Comparison of ENCODE assay signal across 21 cellular contexts in genomic region chr10:106913294-106913693, GRCh38.
DNase-seq lines count a peak whose midpoint lies in the region; ATAC-seq and TF ChIP-seq lines count a peak whose summit lies in the region.
"Had no signal": no experiment of that assay in that cellular context is flagged by ENCODE, and none has a peak within 500 bp of the region (broad histone marks: within the 10 kb centered on the region; RNA-seq: fewer than 3 reads in every experiment).

No MANE protein-coding gene starts in this region.

- H2AK5ac ChIP-seq in trophoblast cell (ENCODE audit: low read length), result no peak overlapping the region

- H3K23ac ChIP-seq in trophoblast cell (ENCODE audit: low read length), result peak overlapping the region; percentile 38

- intact Hi-C loops in body of pancreas (cut with DNase I), result no loop called here

- H3K9me3 ChIP-seq in HUES48 (ENCODE audit: control insufficient read depth, insufficient read depth, low read length), result no peaks in the 10 kb centered on the region
- H3K9me3 ChIP-seq in ectodermal cell (ENCODE audit: control insufficient read depth, low read length), result no peaks in the 10 kb centered on the region
- H3K9me3 ChIP-seq in iPS-20b (ENCODE audit: insufficient read depth, low read depth, low read length), result no peaks in the 10 kb centered on the region
- no peaks in the 10 kb centered on the region for H3K9me3 ChIP-seq in trophoblast cell (ENCODE audit: insufficient read depth, low read depth, low read length)
- no peaks in the 10 kb centered on the region for H3K9me3 ChIP-seq in body of pancreas
- H3K9me3 ChIP-seq: BLaER1 treated with 17β-estradiol and CSF1 and Interleukin-3, amounts not matched to agents 10 nM and 100 nM had no signal

- H3K14ac ChIP-seq in trophoblast cell (ENCODE audit: low read length), result no peak overlapping the region

- no peak overlapping the region for H2BK5ac ChIP-seq in trophoblast cell (ENCODE audit: low read depth, low read length, poor library complexity)

- H3K79me1 ChIP-seq in trophoblast cell (ENCODE audit: low read length), result no peaks in the 10 kb centered on the region

- no peak for TF ChIP-seq CTCF in body of pancreas (IDR thresholded peaks at IDR 0.05)

- H3K79me2 ChIP-seq in trophoblast cell (ENCODE audit: control insufficient read depth, insufficient read depth, low read length, poor library complexity), result no peaks in the 10 kb centered on the region

- no peak overlapping the region for H3K9ac ChIP-seq in HUES48 (ENCODE audit: low read depth, low read length)
- H3K9ac ChIP-seq in iPS-20b (ENCODE audit: low read depth, low read length), result no peak overlapping the region
- H3K9ac ChIP-seq in trophoblast cell (ENCODE audit: low read length), result no peak overlapping the region
- H3K9ac ChIP-seq: BLaER1 treated with 17β-estradiol and CSF1 and Interleukin-3, amounts not matched to agents 10 nM and 100 nM; KMS-11 had no signal

- no peak overlapping the region for H4K91ac ChIP-seq in trophoblast cell (ENCODE audit: low read depth, low read length)

- H4K12ac ChIP-seq in trophoblast cell (ENCODE audit: low read depth, low read length), result no peak overlapping the region

- no peak for TF ChIP-seq POLR2A in body of pancreas (IDR thresholded peaks at IDR 0.05)

- H3K27ac ChIP-seq in HUES48 (ENCODE audit: low read depth, low read length) (peak overlapping the region; percentile 39), ectodermal cell (ENCODE audit: insufficient read depth, low read depth, low read length, poor library complexity, severe bottlenecking) (peak overlapping the region; percentile 32), iPS-20b (ENCODE audit: low read length) (no peak overlapping the region), trophoblast cell (ENCODE audit: low read depth, low read length) (no peak overlapping the region), body of pancreas (no peak overlapping the region)
- H3K27ac ChIP-seq: BLaER1 treated with 17β-estradiol and CSF1 and Interleukin-3, amounts not matched to agents 10 nM and 100 nM; KMS-11; RWPE1 had no signal

- ATAC-seq in body of pancreas, result no peak
- ATAC-seq in HG02870 (IDR thresholded peaks at IDR 0.05; ENCODE audit: unreplicated experiment), result no peak
- ATAC-seq in HG02885 (IDR thresholded peaks at IDR 0.05; ENCODE audit: poor library complexity, unreplicated experiment), result no peak
- ATAC-seq: Panc1 had no signal

- DNase-seq in trophoblast cell, result no peak
- DNase-seq in body of pancreas, result no peak
- DNase-seq in activated CD4-positive, alpha-beta T cell treated with anti-CD3 and anti-CD28 coated beads, Interleukin-2, amount 50 U/mL, for 4 hours, result no peak
- DNase-seq: AML-193; CD4-positive, alpha-beta T cell; NCI-H1092; NCI-H1417 treated with DMSO at 0.1 percent for 48 hours; NCI-H1694 treated with DMSO at 0.1 percent for 48 hours; NCI-H2081; NCI-H2227 treated with DMSO at 0.1 percent for 48 hours; NCI-H526 treated with DMSO at 0.1 percent for 48 hours; SHP77 had no signal

- H3K36me3 ChIP-seq in HUES48 (ENCODE audit: control insufficient read depth, insufficient read depth, low read length) (no peaks in the 10 kb centered on the region), ectodermal cell (ENCODE audit: control insufficient read depth, insufficient read depth, low read length) (no peaks in the 10 kb centered on the region), iPS-20b (ENCODE audit: insufficient read depth, low read depth, low read length) (no peaks in the 10 kb centered on the region), trophoblast cell (ENCODE audit: control insufficient read depth in 1 of 2, insufficient read depth in 2 of 2, low read length in 2 of 2) (no peaks in the 10 kb centered on the region), body of pancreas (replicated peaks in 1 of 2; ENCODE audit: insufficient read depth in 1 of 2, low read depth in 2 of 2) (no peaks in the 10 kb centered on the region)
- H3K36me3 ChIP-seq: BLaER1 treated with 17β-estradiol and CSF1 and Interleukin-3, amounts not matched to agents 10 nM and 100 nM had no signal

- no peak overlapping the region for H3K4ac ChIP-seq in trophoblast cell (ENCODE audit: low read depth, low read length)

- 23 to 34% methylated on average over 4 of the region's 4 CpGs for WGBS in ectodermal cell, 2 experiments
- WGBS in trophoblast cell (ENCODE audit: extremely low coverage, insufficient coverage, insufficient read length), result no CpG with 5 or more reads among the region's 4 CpGs
- 67 to 69% methylated on average over 4 of the region's 4 CpGs for WGBS in body of pancreas, 2 donors

- H2BK120ac ChIP-seq in trophoblast cell (ENCODE audit: insufficient read depth, low read length, poor library complexity), result no peak overlapping the region

- no peak overlapping the region for H3K18ac ChIP-seq in trophoblast cell (ENCODE audit: low read length)

- H2BK12ac ChIP-seq in trophoblast cell (ENCODE audit: low read length), result no peak overlapping the region

- no peak overlapping the region for H4K8ac ChIP-seq in trophoblast cell (ENCODE audit: low read depth, low read length)

- no peaks in the 10 kb centered on the region for H3K27me3 ChIP-seq in HUES48 (ENCODE audit: control insufficient read depth, insufficient read depth, low read length)
- no peaks in the 10 kb centered on the region for H3K27me3 ChIP-seq in ectodermal cell (ENCODE audit: control insufficient read depth, insufficient read depth, low read length, poor library complexity, severe bottlenecking)
- no peaks in the 10 kb centered on the region for H3K27me3 ChIP-seq in iPS-20b (ENCODE audit: insufficient read depth, low read length)
- no peaks in the 10 kb centered on the region for H3K27me3 ChIP-seq in trophoblast cell (ENCODE audit: insufficient read depth, low read length)
- no peaks in the 10 kb centered on the region for H3K27me3 ChIP-seq in body of pancreas
- H3K27me3 ChIP-seq: BLaER1 treated with 17β-estradiol and CSF1 and Interleukin-3, amounts not matched to agents 10 nM and 100 nM had no signal

- H2AFZ ChIP-seq in trophoblast cell (ENCODE audit: insufficient read depth, low read length, poor library complexity), result no peak overlapping the region

- no peak overlapping the region for H3K4me2 ChIP-seq in trophoblast cell (ENCODE audit: low read length)
- H3K4me2 ChIP-seq: BLaER1 treated with 17β-estradiol and CSF1 and Interleukin-3, amounts not matched to agents 10 nM and 100 nM; KMS-11 had no signal

- peaks cover 45% of the 10 kb centered on the region for H3K4me1 ChIP-seq in HUES48 (ENCODE audit: control insufficient read depth, insufficient read depth, low read length)
- peaks cover 30% of the 10 kb centered on the region for H3K4me1 ChIP-seq in ectodermal cell (ENCODE audit: control insufficient read depth, insufficient read depth, low read length)
- H3K4me1 ChIP-seq in iPS-20b (ENCODE audit: insufficient read depth, low read length), result peaks cover 38% of the 10 kb centered on the region
- no peaks in the 10 kb centered on the region for H3K4me1 ChIP-seq in trophoblast cell (ENCODE audit: control insufficient read depth in 1 of 2, insufficient read depth in 2 of 2, low read length in 2 of 2)
- H3K4me1 ChIP-seq in body of pancreas, result no peaks in the 10 kb centered on the region

- peak overlapping the region; percentile 15; the same call in 1 of the 2 replicates for H3K4me3 ChIP-seq in HUES48 (ENCODE audit: low read depth, low read length)
- H3K4me3 ChIP-seq in ectodermal cell (ENCODE audit: insufficient read depth, low read depth, low read length), result no peak overlapping the region
- peak overlapping the region; percentile 35; the same call in 1 of the 2 replicates for H3K4me3 ChIP-seq in iPS-20b (ENCODE audit: low read length)
- no peak overlapping the region for H3K4me3 ChIP-seq in trophoblast cell (ENCODE audit: low read depth, low read length)
- H3K4me3 ChIP-seq in body of pancreas, result no peak overlapping the region
- H3K4me3 ChIP-seq: BLaER1 treated with 17β-estradiol and CSF1 and Interleukin-3, amounts not matched to agents 10 nM and 100 nM had no signal

Comparison
In these comparisons a context has a peak if more than half of its experiments do, and no peak if none do; other contexts are left out.
1. H3K27ac ChIP-seq: peak in HUES48 (single experiment) and ectodermal cell (single experiment); none in iPS-20b (single experiment), trophoblast cell (single experiment) and body of pancreas (0 of 4).
2. H3K4me3 ChIP-seq: peak in HUES48 (single experiment) and iPS-20b (single experiment); none in ectodermal cell (single experiment), trophoblast cell (single experiment) and body of pancreas (0 of 2).